16 cellular contexts compared by ENCODE assay signal in genomic region chr2:46988230-46988629, GRCh38. TPM values are rescaled to one million over a fixed set of nuclear protein-coding genes. Genes with fewer than 3 reads are reported as not detected.
A peak's percentile ranks its signal among the peaks of the same experiment; 100 is the strongest.
DNase-seq lines count a peak whose midpoint lies in the region; ATAC-seq, FAIRE-seq and TF ChIP-seq lines count a peak whose summit lies in the region.
"Had no signal": no experiment of that assay in that cellular context is flagged by ENCODE, and none has a peak within 500 bp of the region (broad histone marks: within the 10 kb centered on the region; RNA-seq: fewer than 3 reads in every experiment).

No MANE protein-coding gene starts in this region.

- H3K4me3 ChIP-seq in GM23248 = no peak overlapping the region
- no peak overlapping the region for H3K4me3 ChIP-seq in WERI-Rb-1 (ENCODE audit: low read depth, low read length)
- no peak overlapping the region for H3K4me3 ChIP-seq in HepG2 (replicated peaks in 1 of 3; ENCODE audit: insufficient read depth in 1 of 3, low read depth in 2 of 3, low read length in 3 of 3)
- no peak overlapping the region for H3K4me3 ChIP-seq in stomach

- no peak for DNase-seq in GM23248
- DNase-seq in WERI-Rb-1 = no peak
- no peak for DNase-seq in HepG2 (ENCODE audit: low spot score)
- DNase-seq in stomach = no peak
- DNase-seq in amniotic stem cell (lab: John Stamatoyannopoulos, UW) = no peak
- no peak for DNase-seq in stimulated activated naive CD8-positive, alpha-beta T cell treated with anti-CD3 and anti-CD28 coated beads, Interleukin-15, Interleukin-2, amounts not matched to agents 100 U/mL and 50 U/mL, for 24 hours
- DNase-seq in mucosa of gallbladder (ENCODE audit: low spot score) = no peak
- no peak for DNase-seq in frontal cortex (ENCODE audit: low spot score in 2 of 2)
- DNase-seq: activated CD4-positive, CD25-positive, alpha-beta regulatory T cell; activated naive CD4-positive, alpha-beta T cell treated with anti-CD3 and anti-CD28 coated beads for 36 hours; central memory CD4-positive, alpha-beta T cell; DMS79; kidney glomerular epithelial cell; natural killer cell; NCI-H446 treated with DMSO at 0.1 percent for 48 hours had no signal

- CTCF ChIA-PET in HepG2 (lab: Yijun Ruan, JAX; ENCODE audit: low intra/inter-chr PET ratio, low total read pairs) = no interaction called here

- H4K20me1 ChIP-seq in GM23248 (ENCODE audit: insufficient read depth) (no peaks in the 10 kb centered on the region), HepG2 (ENCODE audit: insufficient read depth, low read length) (no peaks in the 10 kb centered on the region)

- no TSS peak for BruUV-seq in HepG2 (replicated peaks; lab: Mats Ljungman, UMichigan)

- H3F3A ChIP-seq in GM23248 (ENCODE audit: insufficient read depth) = peaks cover 41% of the 10 kb centered on the region

- no peak overlapping the region for H3K9ac ChIP-seq in GM23248
- peak overlapping the region; percentile 10; the same call in 1 of the 2 replicates for H3K9ac ChIP-seq in HepG2 (ENCODE audit: insufficient read depth, low read depth, low read length)

- 74 to 81% methylated on average over 3 of the region's 3 CpGs for WGBS in GM23248 (ENCODE audit: low coverage in 1 of 2, low lambda C conversion rate in 2 of 2, missing lambda C conversion rate in 2 of 2), 2 experiments
- WGBS in HepG2 (ENCODE audit: low lambda C conversion rate) = 60% methylated on average over 3 of the region's 3 CpGs
- 50 to 84% (median 77%) methylated on average over 3 of the region's 3 CpGs for WGBS in stomach, 5 donors

- in situ Hi-C loops in GM23248 (cut with MboI) = no loop called here
- in situ Hi-C loops in HepG2 (cut with HindIII; ENCODE audit: extremely low pct_ligation_motif_present, low pct_unique_long_range_greater_than_20kb) = no loop called here

- H3K36me3 ChIP-seq in GM23248 (ENCODE audit: low read depth) = peaks cover 20% of the 10 kb centered on the region; the same call in 1 of the 2 replicates
- H3K36me3 ChIP-seq in WERI-Rb-1 = no peaks in the 10 kb centered on the region
- H3K36me3 ChIP-seq in HepG2 (replicated peaks in 1 of 2; ENCODE audit: control insufficient read depth in 1 of 2, insufficient read depth in 2 of 2, low read length in 2 of 2) = peaks cover 11 to 38% of the 10 kb centered on the region in 2 experiments
- peaks cover 0 to 28% (median 9%) of the 10 kb centered on the region in 4 donors for H3K36me3 ChIP-seq in stomach

- peaks cover 44% of the 10 kb centered on the region for H3K4me1 ChIP-seq in GM23248 (ENCODE audit: insufficient read depth)
- peaks cover 36% of the 10 kb centered on the region for H3K4me1 ChIP-seq in HepG2 (ENCODE audit: insufficient read depth, low read length)
- peaks cover 61 to 87% (median 68%) of the 10 kb centered on the region in 4 donors for H3K4me1 ChIP-seq in stomach

- POLR2A ChIA-PET in HepG2 (lab: Yijun Ruan, JAX) = interaction anchor here (1.3 to 2.6 kb wide), 4 partner anchors 91 to 325 kb away, joined by 4 to 8 read pairs (median 5); no protein-coding TSS in a partner anchor

- H3K27me3 ChIP-seq in GM23248 (replicated peaks; ENCODE audit: insufficient read depth) (no peaks in the 10 kb centered on the region), WERI-Rb-1 (ENCODE audit: insufficient read depth, low read depth, severe bottlenecking) (no peaks in the 10 kb centered on the region), HepG2 (ENCODE audit: control insufficient read depth in 1 of 2, insufficient read depth in 2 of 2, low read length in 2 of 2) (no peaks in the 10 kb centered on the region), stomach (no peaks in the 10 kb centered on the region)

- TF ChIP-seq CTCF in WERI-Rb-1 (IDR thresholded peaks at IDR 0.05; ENCODE audit: low read depth, low read length) (no peak), HepG2 (CRISPR knock-in tag; IDR thresholded peaks at IDR 0.05) (no peak), stomach (IDR thresholded peaks at IDR 0.05) (no peak)

- H3K27ac ChIP-seq in GM23248 (0 out of 2 replicates have a peak overlapping the region, but pooled peaks have one; percentile 4), WERI-Rb-1 (peak overlapping the region; percentile 72), HepG2 (ENCODE audit: extremely low read length, insufficient read depth, low read length) (peak overlapping the region; percentile 62), stomach (peak overlapping the region in 4 of 5 donors; percentile 64 to 83 (median 79))

- intact Hi-C loops in HepG2 (cut with micrococcal nuclease; ENCODE audit: unreplicated experiment) (loop anchor here (2.0 kb wide), 1 partner anchor 277 kb away; no protein-coding TSS in a partner anchor), stomach (cut with DNase I; ENCODE audit: low total_unique reads) (no loop called here)

- peak; percentile 9; the same call in 1 of the 3 replicates for ATAC-seq in HepG2
- no peak for ATAC-seq in stimulated activated naive CD8-positive, alpha-beta T cell treated with anti-CD3 and anti-CD28 coated beads, Interleukin-15, Interleukin-2, amounts not matched to agents 100 U/mL and 50 U/mL, for 24 hours
- ATAC-seq: HCT116, natural killer cell had no signal

- H3K4me2 ChIP-seq in GM23248 (ENCODE audit: unreplicated experiment) (no peak overlapping the region), HepG2 (ENCODE audit: low read depth, low read length) (peak overlapping the region; percentile 49; the same call in 1 of the 2 replicates)

- no peaks in the 10 kb centered on the region for H3K9me3 ChIP-seq in GM23248 (ENCODE audit: low read depth)
- no peaks in the 10 kb centered on the region for H3K9me3 ChIP-seq in WERI-Rb-1 (ENCODE audit: severe bottlenecking)
- no peaks in the 10 kb centered on the region for H3K9me3 ChIP-seq in HepG2 (ENCODE audit: low read length)
- no peaks in the 10 kb centered on the region for H3K9me3 ChIP-seq in stomach

- no peaks in the 10 kb centered on the region for H3K9me2 ChIP-seq in GM23248 (ENCODE audit: insufficient read depth)

- no peak for TF ChIP-seq RAD21 in HepG2 (CRISPR knock-in tag; IDR thresholded peaks at IDR 0.05)

- H3K79me2 ChIP-seq in GM23248 (ENCODE audit: insufficient read depth) (peaks cover 75% of the 10 kb centered on the region), HepG2 (ENCODE audit: insufficient read depth, low read length) (peaks cover 3% of the 10 kb centered on the region)

- TF ChIP-seq POLR2A in HepG2 (IDR thresholded peaks at IDR 0.05; ENCODE audit: insufficient read depth in 1 of 2, low read depth in 2 of 2, low read length in 2 of 2) = no peak
- no peak for TF ChIP-seq POLR2A in stomach (IDR thresholded peaks at IDR 0.05)

- FAIRE-seq in HepG2 (lab: Jason Lieb, UNC) (peak; percentile 69), frontal cortex (lab: Jason Lieb, UNC) (no peak)

- H2AFZ ChIP-seq in GM23248 = no peak overlapping the region
- no peak overlapping the region for H2AFZ ChIP-seq in HepG2 (ENCODE audit: low read length)

- TF ChIP-seq EP300 in HepG2 (IDR thresholded peaks at IDR 0.05; ENCODE audit: low read depth in 2 of 2, low read length in 2 of 2) (no peak), HepG2 (CRISPR knock-in tag; IDR thresholded peaks at IDR 0.05; ENCODE audit: borderline replicate concordance) (no peak), stomach (IDR thresholded peaks at IDR 0.05) (no peak)

TF ChIP-seq in HepG2, 621 proteins besides CTCF, POLR2A, EP300 and RAD21 (continues in another document):
- TF ChIP-seq PREB (CRISPR knock-in tag; IDR thresholded peaks at IDR 0.05) = no peak
- TF ChIP-seq ZNF232 (CRISPR knock-in tag; IDR thresholded peaks at IDR 0.05; ENCODE audit: borderline replicate concordance) = 0 out of 2 replicates have a peak, but pooled peaks have one; percentile 37
- no peak for TF ChIP-seq KDM6A (CRISPR knock-in tag; IDR thresholded peaks at IDR 0.05; ENCODE audit: low read depth)
- TF ChIP-seq TEAD3 (CRISPR knock-in tag; optimal IDR thresholded peaks at IDR 0.05; ENCODE audit: borderline replicate concordance) = peak; percentile 55
- no peak for TF ChIP-seq SOX5 (CRISPR knock-in tag; IDR thresholded peaks at IDR 0.05; ENCODE audit: borderline replicate concordance)
- no peak for TF ChIP-seq ZMYM3 (CRISPR knock-in tag; IDR thresholded peaks at IDR 0.05)

RNA-seq across cellular contexts. Expression of gene TTC7A, which starts 47.2 kb away (rescaled TPM):
- 51.2 and 61.1 TPM in 2 replicates for total RNA-seq in GM23248 (2014; rRNA removed; shearing (Covaris generic))
- polyA plus RNA-seq in GM23248 (2016; fragmentation: Nextera tagmentation; extraction: Ambion mirVana) (16.1 and 17.7 TPM in 2 replicates), HepG2 (2011; rRNA removed) (23.7 and 25.2 TPM in 2 replicates), stomach (1 to 10 TPM; 4.9 to 9.1 (median 8.5) TPM)
- total RNA-seq in HepG2 (2016; rRNA removed; fragmentation: Illumina TruSeq; extraction: Trizol) (21.0 and 24.0 TPM in 2 replicates), stomach (10 to 100 TPM in 4 of 5 donors, 1 to 10 TPM in 1; 7.2 to 44.6 (median 28.1) TPM), mucosa of gallbladder (29.3 TPM), frontal cortex (4.5 TPM)
- total RNA-seq in HepG2 (2016; cell fraction: cytosol; rRNA removed; fragmentation: Illumina TruSeq; extraction: Trizol; ENCODE audit: low read depth) = 8.3 and 8.9 TPM in 2 replicates
- total RNA-seq in HepG2 (2016; cell fraction: insoluble cytoplasmic fraction; rRNA removed; fragmentation: Illumina TruSeq; extraction: Trizol) = 17.8 and 24.5 TPM in 2 replicates
- 18.3 and 18.8 TPM in 2 replicates for total RNA-seq in HepG2 (2016; cell fraction: membrane; rRNA removed; fragmentation: Illumina TruSeq; extraction: Trizol)
- total RNA-seq in HepG2 (2016; cell fraction: nucleus; rRNA removed; fragmentation: Illumina TruSeq; extraction: Trizol) = 28.5 and 28.8 TPM in 2 replicates
- 16.5 and 24.2 TPM in 2 replicates for polyA plus RNA-seq in HepG2 (2011; cell fraction: cytosol; rRNA removed)
- 65.7 and 80.5 TPM in 2 replicates for polyA plus RNA-seq in HepG2 (2011; cell fraction: nucleus; rRNA removed)
- 20.4 and 24.1 TPM in 2 replicates for polyA plus RNA-seq in HepG2 (2012)
- polyA plus RNA-seq in HepG2 (2016; cell fraction: cytosol; fragmentation: Illumina TruSeq; extraction: Trizol; ENCODE audit: low read depth) = 5.7 and 5.8 TPM in 2 replicates
- polyA plus RNA-seq in HepG2 (2016; cell fraction: insoluble cytoplasmic fraction; fragmentation: Illumina TruSeq; extraction: Trizol; ENCODE audit: low read depth) = 19.1 and 24.2 TPM in 2 replicates
- 11.6 and 14.8 TPM in 2 replicates for polyA plus RNA-seq in HepG2 (2016; cell fraction: membrane; fragmentation: Illumina TruSeq; extraction: Trizol; ENCODE audit: low read depth)
- polyA plus RNA-seq in HepG2 (2016; cell fraction: nucleus; fragmentation: Illumina TruSeq; extraction: Trizol; ENCODE audit: insufficient read depth, low read depth) = 29.2 and 31.6 TPM in 2 replicates
- polyA minus RNA-seq in HepG2 (2011; rRNA and poly(A)+ RNA removed; ENCODE audit: low replicate concordance) = 25.8 and 60.0 TPM in 2 replicates
- polyA minus RNA-seq in HepG2 (2011; cell fraction: cytosol; rRNA and poly(A)+ RNA removed) = 12.9 and 13.4 TPM in 2 replicates
- polyA minus RNA-seq in HepG2 (2011; cell fraction: nucleus; rRNA and poly(A)+ RNA removed) = 37.9 and 48.2 TPM in 2 replicates

Comparison
In these comparisons a context has a peak if more than half of its experiments do, and no peak if none do; other contexts are left out.
1. H3K27ac ChIP-seq: peak in every context shown above with its lines; median percentile 79 in stomach; 72 in WERI-Rb-1; 62 in HepG2; 4 in GM23248.